ENCODE assay signal across 20 cellular contexts in the genomic region with DNA sequence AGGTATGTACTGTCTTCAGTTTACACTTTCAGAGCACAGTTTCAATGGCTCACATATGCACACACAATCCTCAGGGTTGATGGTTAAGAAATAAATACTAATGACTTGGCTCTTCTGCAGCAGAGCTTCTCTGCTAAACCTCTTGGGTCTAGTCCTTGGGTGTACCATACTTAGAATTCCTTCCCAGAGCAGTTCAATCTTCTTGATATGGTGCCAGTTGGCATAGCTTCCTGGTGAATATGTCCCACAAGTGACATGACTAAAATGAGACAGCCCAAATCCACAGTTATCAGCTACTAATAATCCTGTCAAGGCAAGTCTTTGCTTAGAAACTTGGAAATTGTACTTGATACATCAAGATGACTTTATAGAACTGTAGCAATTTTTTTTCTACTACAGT.
DNase-seq lines count a peak whose midpoint lies in the region; ATAC-seq, FAIRE-seq and TF ChIP-seq lines count a peak whose summit lies in the region.
"Had no signal": no experiment of that assay in that cellular context is flagged by ENCODE, and none has a peak within 500 bp of the region (broad histone marks: within the 10 kb centered on the region; RNA-seq: fewer than 3 reads in every experiment).

No MANE protein-coding gene starts in this region.

- peak; percentile 26 for FAIRE-seq in keratinocyte (lab: Jason Lieb, UNC)
- FAIRE-seq: endothelial cell of umbilical vein had no signal

- H3K4me3 ChIP-seq in choroid plexus epithelial cell (ENCODE audit: low read depth, low read length), result no peak overlapping the region
- H3K4me3 ChIP-seq in keratinocyte (ENCODE audit: control insufficient read depth in 2 of 3, extremely low read depth in 1 of 3, insufficient read depth in 2 of 3, low read depth in 1 of 3, low read length in 3 of 3), result no peak overlapping the region
- H3K4me3 ChIP-seq: coronary artery, thoracic aorta had no signal

- TF ChIP-seq CTCF in choroid plexus epithelial cell (conservative IDR thresholded peaks at IDR 0.05; ENCODE audit: low read depth, low read length) (no peak), keratinocyte (optimal IDR thresholded peaks at IDR 0.05 in 1 of 3, IDR thresholded peaks at IDR 0.05 in 1 of 3, conservative IDR thresholded peaks at IDR 0.05 in 1 of 3; ENCODE audit: extremely low read depth in 1 of 3, insufficient read depth in 2 of 3, low read length in 3 of 3) (no peak)

- H2AFZ ChIP-seq in keratinocyte (ENCODE audit: control insufficient read depth, low read length), result no peak overlapping the region

- no peaks in the 10 kb centered on the region for H3K4me1 ChIP-seq in keratinocyte (ENCODE audit: control insufficient read depth, extremely low read depth, insufficient read depth, low read length)

- H3K36me3 ChIP-seq in keratinocyte (ENCODE audit: control insufficient read depth in 2 of 2, extremely low read depth in 1 of 2, insufficient read depth in 2 of 2, low read length in 2 of 2), result no peaks in the 10 kb centered on the region
- H3K36me3 ChIP-seq: thoracic aorta had no signal

- DNase-seq in AG20443 (ENCODE audit: low spot score), result peak; percentile 48
- peak; percentile 67 for DNase-seq in LHCN-M2 (ENCODE audit: low read depth)
- peak; percentile 50 for DNase-seq in choroid plexus epithelial cell (ENCODE audit: low read depth)
- no peak for DNase-seq in keratinocyte (ENCODE audit: low read depth, low spot score)
- no peak for DNase-seq in AML-193 (lab: John Stamatoyannopoulos, UW)
- no peak for DNase-seq in superior temporal gyrus (ENCODE audit: extremely low spot score)
- no peak for DNase-seq in head of caudate nucleus
- DNase-seq: activated effector memory CD4-positive, alpha-beta T cell treated with anti-CD3 and anti-CD28 coated beads, Interleukin-2, amount 50 U/mL, for 16 hours; hypothalamus; left colon; NCI-H1105; NK-92 treated with Interleukin-12 subunit alpha and Interleukin-12 subunit beta, amount 100 ng/mL, for 24 hours; occipital lobe; stimulated activated CD4-positive, alpha-beta T cell treated with anti-CD3 and anti-CD28 coated beads, Interleukin-4, amount 100 ng/mL, for 1 hour; stimulated activated CD8-positive, alpha-beta memory T cell treated with anti-CD3 and anti-CD28 coated beads, Interleukin-4, amount 100 ng/mL, for 48 hours had no signal

- dilution Hi-C loops in keratinocyte (cut with MboI; ENCODE audit: extremely low pct_ligation_motif_present, low sequenced_read_pairs), result no loop called here

- no peaks in the 10 kb centered on the region for H3K9me3 ChIP-seq in keratinocyte (ENCODE audit: control insufficient read depth, low read depth, low read length)
- H3K9me3 ChIP-seq: thoracic aorta had no signal

- intact Hi-C loops in head of caudate nucleus (cut with DNase I), result no loop called here

- no peak for ATAC-seq in HG02759 (IDR thresholded peaks at IDR 0.05; ENCODE audit: unreplicated experiment)
- ATAC-seq: left colon had no signal

- no peaks in the 10 kb centered on the region for H4K20me1 ChIP-seq in keratinocyte (ENCODE audit: control insufficient read depth, extremely low read depth, insufficient read depth, low read length)

- no peak overlapping the region for H3K4me2 ChIP-seq in keratinocyte (ENCODE audit: control insufficient read depth, extremely low read depth, insufficient read depth, low read depth, low read length)

- no peaks in the 10 kb centered on the region for H3K9me1 ChIP-seq in keratinocyte (ENCODE audit: control insufficient read depth, extremely low read depth, insufficient read depth, low read length)

- H3K27me3 ChIP-seq in keratinocyte (ENCODE audit: control insufficient read depth, extremely low read depth, insufficient read depth, low read length), result no peaks in the 10 kb centered on the region

- no peak overlapping the region for H3K27ac ChIP-seq in keratinocyte (ENCODE audit: control insufficient read depth, insufficient read depth, low read length)
- H3K27ac ChIP-seq: C4-2B, coronary artery, thoracic aorta had no signal

- H3K9ac ChIP-seq in keratinocyte (ENCODE audit: control insufficient read depth, extremely low read depth, insufficient read depth, low read length), result no peak overlapping the region

- H3K79me2 ChIP-seq in keratinocyte (ENCODE audit: control insufficient read depth, insufficient read depth, low read length), result no peaks in the 10 kb centered on the region

Comparison
In these comparisons a context has a peak if more than half of its experiments do, and no peak if none do; other contexts are left out.
1. DNase-seq: peak in AG20443 (single experiment), LHCN-M2 (single experiment) and choroid plexus epithelial cell (single experiment); none in keratinocyte (single experiment), AML-193 (0 of 2), superior temporal gyrus (single experiment) and head of caudate nucleus (0 of 42).